Comparison of ENCODE assay signal across 8 cellular contexts in genomic region chr16:69823831-69824563, GRCh38.
DNase-seq lines count a peak whose midpoint lies in the region; ATAC-seq and FAIRE-seq lines count a peak whose summit lies in the region.

No MANE protein-coding gene starts in this region.

- H3K4ac ChIP-seq in trophoblast cell (ENCODE audit: low read depth, low read length) = no peak overlapping the region

- H3K79me1 ChIP-seq in trophoblast cell (ENCODE audit: low read length) = no peaks in the 10 kb centered on the region

- H3K4me1 ChIP-seq in subcutaneous abdominal adipose tissue (ENCODE audit: control insufficient read depth in 5 of 5, insufficient read depth in 5 of 5, low read length in 5 of 5) (peaks cover 0 to 11% (median 8%) of the 10 kb centered on the region in 5 donors), trophoblast cell (ENCODE audit: control insufficient read depth in 1 of 2, insufficient read depth in 2 of 2, low read length in 2 of 2) (no peaks in the 10 kb centered on the region)

- ATAC-seq in GM19395 (IDR thresholded peaks at IDR 0.05; ENCODE audit: unreplicated experiment) (peak; percentile 83), HG03108 (IDR thresholded peaks at IDR 0.05; ENCODE audit: unreplicated experiment) (peak; percentile 89)

- H3K14ac ChIP-seq in trophoblast cell (ENCODE audit: low read length) = no peak overlapping the region

- no peak overlapping the region for H2BK12ac ChIP-seq in trophoblast cell (ENCODE audit: low read length)

- H2AFZ ChIP-seq in trophoblast cell (ENCODE audit: insufficient read depth, low read length, poor library complexity) = no peak overlapping the region

- H3K36me3 ChIP-seq in subcutaneous abdominal adipose tissue (ENCODE audit: control insufficient read depth in 5 of 5, insufficient read depth in 5 of 5, low read length in 5 of 5) (peaks cover 0 to 16% (median 0%) of the 10 kb centered on the region in 5 donors), trophoblast cell (ENCODE audit: control insufficient read depth in 1 of 2, insufficient read depth in 2 of 2, low read length in 2 of 2) (no peaks in the 10 kb centered on the region)

- H2BK120ac ChIP-seq in trophoblast cell (ENCODE audit: insufficient read depth, low read length, poor library complexity) = no peak overlapping the region

- H4K8ac ChIP-seq in trophoblast cell (ENCODE audit: low read depth, low read length) = no peak overlapping the region

- H2AK5ac ChIP-seq in trophoblast cell (ENCODE audit: low read length) = no peak overlapping the region

- H4K91ac ChIP-seq in trophoblast cell (ENCODE audit: low read depth, low read length) = no peak overlapping the region

- H3K27me3 ChIP-seq in subcutaneous abdominal adipose tissue (ENCODE audit: control insufficient read depth in 5 of 5, insufficient read depth in 4 of 5, low read length in 5 of 5) (no peaks in the 10 kb centered on the region), trophoblast cell (ENCODE audit: insufficient read depth, low read length) (no peaks in the 10 kb centered on the region)

- no peaks in the 10 kb centered on the region for H3K9me3 ChIP-seq in subcutaneous abdominal adipose tissue (ENCODE audit: control insufficient read depth in 5 of 5, low read length in 5 of 5)
- H3K9me3 ChIP-seq in trophoblast cell (ENCODE audit: insufficient read depth, low read depth, low read length) = no peaks in the 10 kb centered on the region

- H3K4me2 ChIP-seq in trophoblast cell (ENCODE audit: low read length) = no peak overlapping the region

- no peak overlapping the region for H2BK5ac ChIP-seq in trophoblast cell (ENCODE audit: low read depth, low read length, poor library complexity)

- WGBS in trophoblast cell (ENCODE audit: extremely low coverage, insufficient coverage, insufficient read length) = no CpG with 5 or more reads among the region's 10 CpGs

- peak overlapping the region in 2 of 5 donors; percentile 20 to 21 for H3K9ac ChIP-seq in subcutaneous abdominal adipose tissue (ENCODE audit: low read length in 5 of 5)
- H3K9ac ChIP-seq in trophoblast cell (ENCODE audit: low read length) = no peak overlapping the region

- no peak overlapping the region for H3K18ac ChIP-seq in trophoblast cell (ENCODE audit: low read length)

- no peak for FAIRE-seq in RCC 7860 (lab: Jason Lieb, UNC)

- H3K4me3 ChIP-seq in subcutaneous abdominal adipose tissue (ENCODE audit: low read depth in 1 of 5, low read length in 5 of 5) = peak overlapping the region in 3 of 5 donors; percentile 23 to 42 (median 36)
- no peak overlapping the region for H3K4me3 ChIP-seq in trophoblast cell (ENCODE audit: low read depth, low read length)

- H3K79me2 ChIP-seq in trophoblast cell (ENCODE audit: control insufficient read depth, insufficient read depth, low read length, poor library complexity) = no peaks in the 10 kb centered on the region

- no peak overlapping the region for H4K12ac ChIP-seq in trophoblast cell (ENCODE audit: low read depth, low read length)

- DNase-seq in germinal center (ENCODE audit: low spot score) (peak; percentile 55), NCI-H510A (lab: John Stamatoyannopoulos, UW) (no peak), trophoblast cell (no peak), RCC 7860 (ENCODE audit: low spot score) (no peak), ACHN (no peak)

- H3K27ac ChIP-seq in subcutaneous abdominal adipose tissue (ENCODE audit: low read depth, low read length) (peak overlapping the region; percentile 30), trophoblast cell (ENCODE audit: low read depth, low read length) (no peak overlapping the region)

- H3K23ac ChIP-seq in trophoblast cell (ENCODE audit: low read length) = no peak overlapping the region

- in situ Hi-C loops in ACHN (cut with HindIII; ENCODE audit: low pct_ligation_motif_present, low pct_unique_long_range_greater_than_20kb, low sequenced_read_pairs) = no loop called here
